In genomic region chr13:44333950-44334675, GRCh38 we compare ENCODE assay signal across 27 cellular contexts.
"Had no signal": no experiment of that assay in that cellular context is flagged by ENCODE, and none has a peak within 500 bp of the region (broad histone marks: within the 10 kb centered on the region; RNA-seq: fewer than 3 reads in every experiment).

No MANE protein-coding gene starts in this region.

- H3K36me3 ChIP-seq: gastrocnemius medialis, ovary, sigmoid colon, spleen, transverse colon, upper lobe of right lung, uterus had no signal

- H3K27ac ChIP-seq: gastrocnemius medialis, psoas muscle, spleen, testis, upper lobe of right lung had no signal

- H3K4me3 Mint-ChIP-seq: memory B cell; mesothelial cell of epicardium; naive B cell; natural killer cell treated with Interleukin-12 subunit alpha and Interleukin-12 subunit beta and Interleukin-15 and Interleukin-18, amount 100 ng/mL, for 72 hours; stimulated activated memory B cell treated with anti-CD40 and anti-IgM and Interleukin-4, amounts not matched to agents 10 μg/mL and 1 μg/mL and 100 μg/mL, for 72 hours had no signal

- H3K4me1 ChIP-seq: spleen had no signal

- H3K27ac Mint-ChIP-seq: memory B cell; natural killer cell treated with Interleukin-12 subunit alpha and Interleukin-12 subunit beta and Interleukin-15 and Interleukin-18, amount 100 ng/mL, for 72 hours; stimulated activated memory B cell treated with anti-CD40 and anti-IgM and Interleukin-4, amounts not matched to agents 10 μg/mL and 1 μg/mL and 100 μg/mL, for 72 hours had no signal

- H3K4me3 ChIP-seq: dorsolateral prefrontal cortex, gastrocnemius medialis, lung, mucosa of descending colon, ovary, psoas muscle, sigmoid colon, spleen, testis, transverse colon, upper lobe of right lung, uterus had no signal

- H3K9me3 ChIP-seq: gastrocnemius medialis, mucosa of descending colon, ovary, psoas muscle, sigmoid colon, testis, transverse colon, upper lobe of right lung, uterus had no signal

- H3K4me1 Mint-ChIP-seq: naive B cell; stimulated activated memory B cell treated with anti-CD40 and anti-IgM and Interleukin-4, amounts not matched to agents 10 μg/mL and 1 μg/mL and 100 μg/mL, for 72 hours had no signal

- ATAC-seq: gastrocnemius medialis; left lobe of liver; mucosa of descending colon; natural killer cell treated with Interleukin-12 subunit alpha and Interleukin-12 subunit beta and Interleukin-15 and Interleukin-18, amount 100 ng/mL, for 72 hours; psoas muscle; right cardiac atrium; stimulated activated memory B cell treated with anti-CD40 and anti-IgM and Interleukin-4, amounts not matched to agents 10 μg/mL and 1 μg/mL and 100 μg/mL, for 72 hours; stimulated activated naive CD8-positive, alpha-beta T cell treated with anti-CD3 and anti-CD28 coated beads, Interleukin-15, Interleukin-2, amounts not matched to agents 100 U/mL and 50 U/mL, for 24 hours; upper lobe of right lung had no signal

- H3K27me3 ChIP-seq: dorsolateral prefrontal cortex, gastrocnemius medialis, ovary, sigmoid colon, spleen, testis, transverse colon, upper lobe of right lung, uterus had no signal

- H3K27me3 Mint-ChIP-seq: stimulated activated memory B cell treated with anti-CD40 and anti-IgM and Interleukin-4, amounts not matched to agents 10 μg/mL and 1 μg/mL and 100 μg/mL, for 72 hours had no signal

- DNase-seq: dorsolateral prefrontal cortex; effector CD4-positive, alpha-beta T cell; foreskin fibroblast; gastrocnemius medialis; kidney; mucosa of descending colon; naive B cell; occipital lobe; ovary; posterior cingulate gyrus; psoas muscle; sigmoid colon; spleen; stimulated activated CD4-positive, alpha-beta T cell treated with anti-CD3 and anti-CD28 coated beads, Interleukin-4, amount 100 ng/mL, for 4 hours; stimulated activated naive CD8-positive, alpha-beta T cell treated with anti-CD3 and anti-CD28 coated beads, Interleukin-15, Interleukin-2, amounts not matched to agents 100 U/mL and 50 U/mL, for 24 hours; substantia nigra; testis; transverse colon; upper lobe of right lung; uterus had no signal

- H3K9me3 Mint-ChIP-seq: memory B cell; natural killer cell treated with Interleukin-12 subunit alpha and Interleukin-12 subunit beta and Interleukin-15 and Interleukin-18, amount 100 ng/mL, for 72 hours; stimulated activated memory B cell treated with anti-CD40 and anti-IgM and Interleukin-4, amounts not matched to agents 10 μg/mL and 1 μg/mL and 100 μg/mL, for 72 hours had no signal

- H3K36me3 Mint-ChIP-seq: memory B cell; mesothelial cell of epicardium; naive B cell; natural killer cell treated with Interleukin-12 subunit alpha and Interleukin-12 subunit beta and Interleukin-15 and Interleukin-18, amount 100 ng/mL, for 72 hours; stimulated activated memory B cell treated with anti-CD40 and anti-IgM and Interleukin-4, amounts not matched to agents 10 μg/mL and 1 μg/mL and 100 μg/mL, for 72 hours had no signal
